8 cellular contexts compared by ENCODE assay signal in the genomic region with DNA sequence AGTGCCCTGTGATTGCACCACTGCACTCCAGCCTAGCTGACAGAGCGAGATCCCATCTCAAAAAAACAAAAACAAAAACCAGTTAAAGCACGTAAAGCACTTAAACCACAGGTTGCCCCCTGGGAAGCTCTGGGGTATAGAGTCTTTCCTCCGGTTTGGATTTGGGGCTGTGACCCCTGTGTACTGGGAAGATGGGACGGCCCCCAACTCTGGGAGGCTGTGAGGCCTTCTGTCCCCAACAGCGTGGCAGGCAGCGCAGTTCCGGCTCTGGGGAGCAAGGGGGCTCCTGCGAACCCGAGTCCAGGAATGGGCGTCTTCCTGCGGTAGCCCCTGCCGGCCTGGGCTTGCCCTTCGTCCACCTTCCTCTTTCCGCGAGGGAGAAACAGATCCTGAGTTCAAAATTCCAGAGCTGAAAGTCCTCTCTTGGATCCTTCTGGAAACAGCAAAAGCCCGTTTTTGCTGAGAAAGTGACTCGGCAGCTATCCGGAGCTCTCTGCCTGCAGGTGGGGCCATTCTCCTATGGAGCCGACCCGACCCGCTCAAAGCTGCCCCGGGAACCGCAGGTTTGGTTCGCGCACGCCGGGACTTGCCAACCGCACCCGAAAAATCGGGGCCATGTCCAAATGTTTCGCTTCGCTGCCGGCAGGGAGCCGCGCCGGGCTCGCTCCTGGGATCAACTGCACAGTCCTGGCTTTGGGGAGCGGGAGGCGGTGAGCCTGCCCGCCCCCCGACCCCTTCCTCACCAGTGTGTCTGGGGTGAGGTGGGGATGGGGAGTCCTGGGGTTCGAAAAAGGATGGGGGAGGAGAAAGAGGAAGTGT. TPM values are rescaled to one million over a fixed set of nuclear protein-coding genes. Genes with fewer than 3 reads are reported as not detected.
A peak's percentile ranks its signal among the peaks of the same experiment; 100 is the strongest.
DNase-seq lines count a peak whose midpoint lies in the region; TF ChIP-seq lines count a peak whose summit lies in the region.

No MANE protein-coding gene starts in this region.

- no peaks in the 10 kb centered on the region for H3K9me3 ChIP-seq in HEK293 (ENCODE audit: control insufficient read depth, insufficient read depth, low read depth, low read length)

- H3K27ac ChIP-seq in HEK293 (ENCODE audit: extremely low read depth, low read depth, low read length) (no peak overlapping the region), VCaP (peak overlapping the region; percentile 3; the same call in 1 of the 2 replicates)

- H3K27me3 Mint-ChIP-seq in chondrocyte (ENCODE audit: low read depth), result no peaks in the 10 kb centered on the region

- H3K4me3 ChIP-seq in HEK293 (ENCODE audit: low read depth, low read length), result no peak overlapping the region

- H3K4me1 Mint-ChIP-seq in chondrocyte (ENCODE audit: low read depth), result peaks cover 16% of the 10 kb centered on the region

- no peaks in the 10 kb centered on the region for H3K36me3 ChIP-seq in HEK293 (ENCODE audit: control insufficient read depth in 2 of 2, insufficient read depth in 1 of 2, low read length in 2 of 2)

- TF ChIP-seq CTCF in AG09319 (IDR thresholded peaks at IDR 0.05; ENCODE audit: low read depth, low read length) (peak; percentile 60), HEK293 (tag by site-specific recombination; IDR thresholded peaks at IDR 0.05) (peak; percentile 61; the same call in 1 of the 2 replicates), VCaP (conservative IDR thresholded peaks at IDR 0.05) (peak; percentile 79), chondrocyte (IDR thresholded peaks at IDR 0.05) (peak; percentile 82)

- CTCF ChIA-PET in HEK293 (lab: Yijun Ruan, JAX), result interaction anchor here (0.9 to 1.0 kb wide), 4 partner anchors 21 to 105 kb away, joined by 3 read pairs; no protein-coding TSS in a partner anchor

- peak overlapping the region; percentile 71 for H3K4me3 Mint-ChIP-seq in chondrocyte (ENCODE audit: unreplicated experiment)

- H3K4me1 ChIP-seq in HEK293 (ENCODE audit: control insufficient read depth, insufficient read depth, low read length), result no peaks in the 10 kb centered on the region

- DNase-seq in AG09319 (ENCODE audit: extremely low read depth, low read depth) (peak; percentile 22), chondrocyte (ENCODE audit: low spot score) (no peak), kidney tubule cell (ENCODE audit: low spot score) (peak; percentile 48), NCI-H1105 treated with DMSO at 0.1 percent for 48 hours (lab: John Stamatoyannopoulos, UW) (no peak), HT-29 (ENCODE audit: low spot score) (no peak)
- peak; percentile 14 to 35 for DNase-seq in stimulated activated CD4-positive, alpha-beta T cell treated with anti-CD3 and anti-CD28 coated beads, Interleukin-1b, Interleukin-23, amount 100 ng/mL, for 1 hour (ENCODE audit: low read depth in 2 of 2)

- no peaks in the 10 kb centered on the region for H3K9me3 Mint-ChIP-seq in chondrocyte (ENCODE audit: low read depth)

- POLR2A ChIA-PET in HEK293 (lab: Yijun Ruan, JAX), result interaction anchor here (0.5 to 1.4 kb wide), 3 partner anchors 36 to 124 kb away, joined by 3 to 8 read pairs (median 5); a partner anchor contains a TSS

- H3K36me3 Mint-ChIP-seq in chondrocyte (ENCODE audit: low read depth), result peaks cover 3% of the 10 kb centered on the region

- peak overlapping the region; percentile 51 for H3K27ac Mint-ChIP-seq in chondrocyte (ENCODE audit: unreplicated experiment)

TF ChIP-seq in HEK293, 187 proteins besides CTCF, POLR2A, EP300 and RAD21 (continues in another document):
- TF ChIP-seq GFI1B (tag by site-specific recombination; IDR thresholded peaks at IDR 0.05) (no peak), ZNF175 (tag by site-specific recombination; IDR thresholded peaks at IDR 0.05) (no peak), ZNF610 (tag by site-specific recombination; IDR thresholded peaks at IDR 0.05; ENCODE audit: borderline replicate concordance) (no peak), ZNF658 (tag by site-specific recombination; IDR thresholded peaks at IDR 0.05) (no peak), ZBTB8A (tag by site-specific recombination; IDR thresholded peaks at IDR 0.05) (no peak), ZNF335 (tag by site-specific recombination; conservative IDR thresholded peaks at IDR 0.05) (0 out of 2 replicates have a peak, but pooled peaks have one; percentile 11), GLIS2 (tag by site-specific recombination; IDR thresholded peaks at IDR 0.05) (peak; percentile 35; the same call in 1 of the 2 replicates), YY1 (tag by site-specific recombination; IDR thresholded peaks at IDR 0.05) (no peak), ZNF214 (tag by site-specific recombination; IDR thresholded peaks at IDR 0.05; ENCODE audit: borderline replicate concordance) (no peak), GLI4 (tag by site-specific recombination; IDR thresholded peaks at IDR 0.05) (no peak)
- TF ChIP-seq, protein P1, sequence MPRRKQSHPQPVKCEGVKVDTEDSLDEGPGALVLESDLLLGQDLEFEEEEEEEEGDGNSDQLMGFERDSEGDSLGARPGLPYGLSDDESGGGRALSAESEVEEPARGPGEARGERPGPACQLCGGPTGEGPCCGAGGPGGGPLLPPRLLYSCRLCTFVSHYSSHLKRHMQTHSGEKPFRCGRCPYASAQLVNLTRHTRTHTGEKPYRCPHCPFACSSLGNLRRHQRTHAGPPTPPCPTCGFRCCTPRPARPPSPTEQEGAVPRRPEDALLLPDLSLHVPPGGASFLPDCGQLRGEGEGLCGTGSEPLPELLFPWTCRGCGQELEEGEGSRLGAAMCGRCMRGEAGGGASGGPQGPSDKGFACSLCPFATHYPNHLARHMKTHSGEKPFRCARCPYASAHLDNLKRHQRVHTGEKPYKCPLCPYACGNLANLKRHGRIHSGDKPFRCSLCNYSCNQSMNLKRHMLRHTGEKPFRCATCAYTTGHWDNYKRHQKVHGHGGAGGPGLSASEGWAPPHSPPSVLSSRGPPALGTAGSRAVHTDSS (tag by site-specific recombination; IDR thresholded peaks at IDR 0.05), result no peak
- TF ChIP-seq, protein P2, sequence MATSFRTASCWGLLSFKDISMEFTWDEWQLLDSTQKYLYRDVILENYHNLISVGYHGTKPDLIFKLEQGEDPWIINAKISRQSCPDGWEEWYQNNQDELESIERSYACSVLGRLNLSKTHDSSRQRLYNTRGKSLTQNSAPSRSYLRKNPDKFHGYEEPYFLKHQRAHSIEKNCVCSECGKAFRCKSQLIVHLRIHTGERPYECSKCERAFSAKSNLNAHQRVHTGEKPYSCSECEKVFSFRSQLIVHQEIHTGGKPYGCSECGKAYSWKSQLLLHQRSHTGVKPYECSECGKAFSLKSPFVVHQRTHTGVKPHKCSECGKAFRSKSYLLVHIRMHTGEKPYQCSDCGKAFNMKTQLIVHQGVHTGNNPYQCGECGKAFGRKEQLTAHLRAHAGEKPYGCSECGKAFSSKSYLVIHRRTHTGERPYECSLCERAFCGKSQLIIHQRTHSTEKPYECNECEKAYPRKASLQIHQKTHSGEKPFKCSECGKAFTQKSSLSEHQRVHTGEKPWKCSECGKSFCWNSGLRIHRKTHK (tag by site-specific recombination; IDR thresholded peaks at IDR 0.05), result no peak
- TF ChIP-seq, protein P3, sequence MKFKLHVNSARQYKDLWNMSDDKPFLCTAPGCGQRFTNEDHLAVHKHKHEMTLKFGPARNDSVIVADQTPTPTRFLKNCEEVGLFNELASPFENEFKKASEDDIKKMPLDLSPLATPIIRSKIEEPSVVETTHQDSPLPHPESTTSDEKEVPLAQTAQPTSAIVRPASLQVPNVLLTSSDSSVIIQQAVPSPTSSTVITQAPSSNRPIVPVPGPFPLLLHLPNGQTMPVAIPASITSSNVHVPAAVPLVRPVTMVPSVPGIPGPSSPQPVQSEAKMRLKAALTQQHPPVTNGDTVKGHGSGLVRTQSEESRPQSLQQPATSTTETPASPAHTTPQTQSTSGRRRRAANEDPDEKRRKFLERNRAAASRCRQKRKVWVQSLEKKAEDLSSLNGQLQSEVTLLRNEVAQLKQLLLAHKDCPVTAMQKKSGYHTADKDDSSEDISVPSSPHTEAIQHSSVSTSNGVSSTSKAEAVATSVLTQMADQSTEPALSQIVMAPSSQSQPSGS (tag by site-specific recombination; IDR thresholded peaks at IDR 0.05; ENCODE audit: low read depth), result no peak
- TF ChIP-seq, protein P4, sequence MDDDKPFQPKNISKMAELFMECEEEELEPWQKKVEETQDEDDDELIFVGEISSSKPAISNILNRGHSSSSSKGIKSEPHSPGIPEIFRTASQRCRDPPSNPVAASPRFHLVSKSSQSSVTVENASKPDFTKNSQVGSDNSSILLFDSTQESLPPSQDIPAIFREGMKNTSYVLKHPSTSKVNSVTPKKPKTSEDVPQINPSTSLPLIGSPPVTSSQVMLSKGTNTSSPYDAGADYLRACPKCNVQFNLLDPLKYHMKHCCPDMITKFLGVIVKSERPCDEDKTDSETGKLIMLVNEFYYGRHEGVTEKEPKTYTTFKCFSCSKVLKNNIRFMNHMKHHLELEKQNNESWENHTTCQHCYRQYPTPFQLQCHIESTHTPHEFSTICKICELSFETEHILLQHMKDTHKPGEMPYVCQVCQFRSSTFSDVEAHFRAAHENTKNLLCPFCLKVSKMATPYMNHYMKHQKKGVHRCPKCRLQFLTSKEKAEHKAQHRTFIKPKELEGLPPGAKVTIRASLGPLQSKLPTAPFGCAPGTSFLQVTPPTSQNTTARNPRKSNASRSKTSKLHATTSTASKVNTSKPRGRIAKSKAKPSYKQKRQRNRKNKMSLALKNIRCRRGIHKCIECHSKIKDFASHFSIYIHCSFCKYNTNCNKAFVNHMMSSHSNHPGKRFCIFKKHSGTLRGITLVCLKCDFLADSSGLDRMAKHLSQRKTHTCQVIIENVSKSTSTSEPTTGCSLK (tag by site-specific recombination; IDR thresholded peaks at IDR 0.05), result no peak
- TF ChIP-seq, protein P5, sequence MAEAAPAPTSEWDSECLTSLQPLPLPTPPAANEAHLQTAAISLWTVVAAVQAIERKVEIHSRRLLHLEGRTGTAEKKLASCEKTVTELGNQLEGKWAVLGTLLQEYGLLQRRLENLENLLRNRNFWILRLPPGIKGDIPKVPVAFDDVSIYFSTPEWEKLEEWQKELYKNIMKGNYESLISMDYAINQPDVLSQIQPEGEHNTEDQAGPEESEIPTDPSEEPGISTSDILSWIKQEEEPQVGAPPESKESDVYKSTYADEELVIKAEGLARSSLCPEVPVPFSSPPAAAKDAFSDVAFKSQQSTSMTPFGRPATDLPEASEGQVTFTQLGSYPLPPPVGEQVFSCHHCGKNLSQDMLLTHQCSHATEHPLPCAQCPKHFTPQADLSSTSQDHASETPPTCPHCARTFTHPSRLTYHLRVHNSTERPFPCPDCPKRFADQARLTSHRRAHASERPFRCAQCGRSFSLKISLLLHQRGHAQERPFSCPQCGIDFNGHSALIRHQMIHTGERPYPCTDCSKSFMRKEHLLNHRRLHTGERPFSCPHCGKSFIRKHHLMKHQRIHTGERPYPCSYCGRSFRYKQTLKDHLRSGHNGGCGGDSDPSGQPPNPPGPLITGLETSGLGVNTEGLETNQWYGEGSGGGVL (tag by site-specific recombination; IDR thresholded peaks at IDR 0.05), result no peak

RNA-seq across cellular contexts. Expression of a gene that starts 36.3 kb away (rescaled TPM):
- total RNA-seq in chondrocyte, result 5.7 to 19.0 TPM (median 6.2 TPM) in 3 replicates
- total RNA-seq in HT-29 (2014; rRNA removed; shearing (Covaris generic)), result 24.8 and 27.5 TPM in 2 replicates

RNA-seq across cellular contexts. Expression of a gene that starts 43.8 kb away (rescaled TPM):
- total RNA-seq in chondrocyte, result 120 to 130 TPM (median 127 TPM) in 3 replicates
- 594 and 654 TPM in 2 replicates for total RNA-seq in HT-29 (2014; rRNA removed; shearing (Covaris generic))

RNA-seq across cellular contexts. Expression of a gene that starts 55.5 kb away (rescaled TPM):
- not detected in 3 replicates for total RNA-seq in chondrocyte
- total RNA-seq in HT-29 (2014; rRNA removed; shearing (Covaris generic)), result not detected in 2 replicates

Comparison
In these comparisons a context has a peak if more than half of its experiments do, and no peak if none do; other contexts are left out.
1. DNase-seq: peak in AG09319 (single experiment), kidney tubule cell (single experiment) and stimulated activated CD4-positive, alpha-beta T cell treated with anti-CD3 and anti-CD28 coated beads, Interleukin-1b, Interleukin-23, amount 100 ng/mL, for 1 hour (2 of 2); none in chondrocyte (single experiment), NCI-H1105 treated with DMSO at 0.1 percent for 48 hours (single experiment) and HT-29 (single experiment).
2. Peak in every context shown above with its lines, with median percentiles within 50 percentile points of each other: CTCF ChIP-seq.